Comparison of ENCODE assay signal across 8 cellular contexts in the genomic region with DNA sequence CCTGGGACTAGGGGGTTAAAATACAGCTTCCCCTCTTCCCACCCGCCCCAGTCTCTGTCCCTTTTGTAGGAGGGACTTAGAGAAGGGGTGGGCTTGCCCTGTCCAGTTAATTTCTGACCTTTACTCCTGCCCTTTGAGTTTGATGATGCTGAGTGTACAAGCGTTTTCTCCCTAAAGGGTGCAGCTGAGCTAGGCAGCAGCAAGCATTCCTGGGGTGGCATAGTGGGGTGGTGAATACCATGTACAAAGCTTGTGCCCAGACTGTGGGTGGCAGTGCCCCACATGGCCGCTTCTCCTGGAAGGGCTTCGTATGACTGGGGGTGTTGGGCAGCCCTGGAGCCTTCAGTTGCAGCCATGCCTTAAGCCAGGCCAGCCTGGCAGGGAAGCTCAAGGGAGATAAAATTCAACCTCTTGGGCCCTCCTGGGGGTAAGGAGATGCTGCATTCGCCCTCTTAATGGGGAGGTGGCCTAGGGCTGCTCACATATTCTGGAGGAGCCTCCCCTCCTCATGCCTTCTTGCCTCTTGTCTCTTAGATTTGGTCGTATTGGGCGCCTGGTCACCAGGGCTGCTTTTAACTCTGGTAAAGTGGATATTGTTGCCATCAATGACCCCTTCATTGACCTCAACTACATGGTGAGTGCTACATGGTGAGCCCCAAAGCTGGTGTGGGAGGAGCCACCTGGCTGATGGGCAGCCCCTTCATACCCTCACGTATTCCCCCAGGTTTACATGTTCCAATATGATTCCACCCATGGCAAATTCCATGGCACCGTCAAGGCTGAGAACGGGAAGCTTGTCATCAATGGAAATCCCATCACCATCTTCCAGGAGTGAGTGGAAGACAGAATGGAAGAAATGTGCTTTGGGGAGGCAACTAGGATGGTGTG. TPM values are rescaled to one million over a fixed set of nuclear protein-coding genes. Genes with fewer than 3 reads are reported as not detected.
DNase-seq lines count a peak whose midpoint lies in the region; ATAC-seq lines count a peak whose summit lies in the region.

No MANE protein-coding gene starts in this region.

- peaks cover 58% of the 10 kb centered on the region for H3K36me3 Mint-ChIP-seq in activated CD4-positive, alpha-beta T cell treated with anti-CD3 and anti-CD28 coated beads for 36 hours (ENCODE audit: low read depth)
- H3K36me3 Mint-ChIP-seq in activated T-cell treated with anti-CD3 and anti-CD28 coated beads, Interleukin-2, amount 50 U/mL, for 72 hours (ENCODE audit: insufficient read depth in 2 of 2): peaks cover 21 to 27% of the 10 kb centered on the region in 2 donors

- H3K27ac Mint-ChIP-seq in activated CD4-positive, alpha-beta T cell treated with anti-CD3 and anti-CD28 coated beads for 36 hours: peak overlapping the region; percentile 97
- H3K27ac Mint-ChIP-seq in activated T-cell treated with anti-CD3 and anti-CD28 coated beads, Interleukin-2, amount 50 U/mL, for 72 hours: peak overlapping the region; percentile 97

- CTCF ChIA-PET in activated CD4-positive, alpha-beta T cell treated with anti-CD3 and anti-CD28 coated beads for 36 hours (lab: Charles Lee): interaction anchor here (0.6 to 9.4 kb wide), 6 partner anchors 19 to 482 kb away, joined by 3 to 141 read pairs (median 3); partner anchors contain the start of gene IFFO1

- intact Hi-C loops in activated CD4-positive, alpha-beta T cell treated with anti-CD3 and anti-CD28 coated beads for 36 hours (cut with DNase I, micrococcal nuclease): loop anchor here in 1 of 2 experiments (5.0 to 10.0 kb wide), 2 partner anchors 214 to 1399 kb away; partner anchors contain the start of gene SLC2A3

- H3K4me1 Mint-ChIP-seq in activated CD4-positive, alpha-beta T cell treated with anti-CD3 and anti-CD28 coated beads for 36 hours: peaks cover 54% of the 10 kb centered on the region
- H3K4me1 Mint-ChIP-seq in activated T-cell treated with anti-CD3 and anti-CD28 coated beads, Interleukin-2, amount 50 U/mL, for 72 hours (ENCODE audit: low read depth): peaks cover 86% of the 10 kb centered on the region

- peak overlapping the region; percentile 98 for H3K4me3 Mint-ChIP-seq in activated CD4-positive, alpha-beta T cell treated with anti-CD3 and anti-CD28 coated beads for 36 hours
- peak overlapping the region; percentile 96 to 97 for H3K4me3 Mint-ChIP-seq in activated T-cell treated with anti-CD3 and anti-CD28 coated beads, Interleukin-2, amount 50 U/mL, for 72 hours

- peaks cover 3% of the 10 kb centered on the region for H3K9me3 ChIP-seq in iPS-18c (ENCODE audit: control insufficient read depth, insufficient read depth, low read length)
- no peaks in the 10 kb centered on the region for H3K9me3 ChIP-seq in subcutaneous abdominal adipose tissue (ENCODE audit: control insufficient read depth in 5 of 5, low read length in 5 of 5)

- POLR2A ChIA-PET in activated CD4-positive, alpha-beta T cell treated with anti-CD3 and anti-CD28 coated beads for 36 hours (lab: Charles Lee): interaction anchor here (0.6 to 3.2 kb wide), 9 partner anchors 18 to 418 kb away, joined by 3 to 45 read pairs (median 5); partner anchors contain the start of genes C12orf57, MRPL51, NOP2 and RNU7-1

- no peaks in the 10 kb centered on the region for H3K27me3 ChIP-seq in subcutaneous abdominal adipose tissue (ENCODE audit: control insufficient read depth in 5 of 5, insufficient read depth in 4 of 5, low read length in 5 of 5)

- peak overlapping the region; percentile 96 for H3K27ac ChIP-seq in subcutaneous abdominal adipose tissue (ENCODE audit: low read depth, low read length)

- no peak for ATAC-seq in activated CD4-positive, alpha-beta T cell treated with anti-CD3 and anti-CD28 coated beads for 36 hours
- ATAC-seq in activated T-cell treated with anti-CD3 and anti-CD28 coated beads, Interleukin-2, amount 50 U/mL, for 72 hours (replicated peaks in 1 of 2): no peak
- ATAC-seq in GM19467 (IDR thresholded peaks at IDR 0.05; ENCODE audit: unreplicated experiment): no peak

- no peaks in the 10 kb centered on the region for H3K27me3 Mint-ChIP-seq in activated CD4-positive, alpha-beta T cell treated with anti-CD3 and anti-CD28 coated beads for 36 hours
- no peaks in the 10 kb centered on the region for H3K27me3 Mint-ChIP-seq in activated T-cell treated with anti-CD3 and anti-CD28 coated beads, Interleukin-2, amount 50 U/mL, for 72 hours (ENCODE audit: low read depth)

- peaks cover 16 to 66% (median 58%) of the 10 kb centered on the region in 5 donors for H3K4me1 ChIP-seq in subcutaneous abdominal adipose tissue (ENCODE audit: control insufficient read depth in 5 of 5, insufficient read depth in 5 of 5, low read length in 5 of 5)

- H3K9ac ChIP-seq in subcutaneous abdominal adipose tissue (ENCODE audit: low read length in 5 of 5): peak overlapping the region in 4 of 5 donors; percentile 48 to 90 (median 88)

- peak overlapping the region; percentile 98 for H3K4me3 ChIP-seq in iPS-18c (ENCODE audit: insufficient read depth, low read depth, low read length)
- peak overlapping the region; percentile 70 to 90 (median 80) for H3K4me3 ChIP-seq in subcutaneous abdominal adipose tissue (ENCODE audit: low read depth in 1 of 5, low read length in 5 of 5)

- H3K9me3 Mint-ChIP-seq in activated CD4-positive, alpha-beta T cell treated with anti-CD3 and anti-CD28 coated beads for 36 hours (ENCODE audit: low read depth): no peaks in the 10 kb centered on the region
- H3K9me3 Mint-ChIP-seq in activated T-cell treated with anti-CD3 and anti-CD28 coated beads, Interleukin-2, amount 50 U/mL, for 72 hours: no peaks in the 10 kb centered on the region

- H3K36me3 ChIP-seq in subcutaneous abdominal adipose tissue (ENCODE audit: control insufficient read depth in 5 of 5, insufficient read depth in 5 of 5, low read length in 5 of 5): peaks cover 0 to 45% (median 43%) of the 10 kb centered on the region in 5 donors

- peak; percentile 23 for DNase-seq in activated CD4-positive, alpha-beta T cell treated with anti-CD3 and anti-CD28 coated beads for 36 hours
- no peak for DNase-seq in activated CD4-positive, alpha-beta T cell treated with anti-CD3 and anti-CD28 coated beads, Interleukin-2, amount 50 U/mL, for 4 hours
- no peak for DNase-seq in activated T-cell treated with anti-CD3 and anti-CD28 coated beads, Interleukin-2, amount 50 U/mL, for 72 hours
- DNase-seq in D341Med (ENCODE audit: low spot score) (no peak), germinal center (ENCODE audit: low spot score) (no peak)

RNA-seq across cellular contexts. Expression of gene GAPDH, which starts 1.9 kb away (rescaled TPM):
- 1,000 to 10,000 TPM; 7,289 to 9,770 TPM for total RNA-seq in activated CD4-positive, alpha-beta T cell treated with anti-CD3 and anti-CD28 coated beads for 36 hours
- total RNA-seq in activated T-cell treated with anti-CD3 and anti-CD28 coated beads, Interleukin-2, amount 50 U/mL, for 72 hours: 1,000 to 10,000 TPM; 4,101 to 4,234 TPM

RNA-seq across cellular contexts. Expression of gene IFFO1, which starts 19.6 kb away (rescaled TPM):
- total RNA-seq in activated CD4-positive, alpha-beta T cell treated with anti-CD3 and anti-CD28 coated beads for 36 hours: 1 to 10 TPM; 8.1 to 8.4 TPM
- total RNA-seq in activated T-cell treated with anti-CD3 and anti-CD28 coated beads, Interleukin-2, amount 50 U/mL, for 72 hours: 10 to 100 TPM; 14.2 to 17.0 TPM

RNA-seq across cellular contexts. Expression of gene NOP2, which starts 31.9 kb away (rescaled TPM):
- 10 to 100 TPM; 93.2 to 97.1 TPM for total RNA-seq in activated CD4-positive, alpha-beta T cell treated with anti-CD3 and anti-CD28 coated beads for 36 hours
- total RNA-seq in activated T-cell treated with anti-CD3 and anti-CD28 coated beads, Interleukin-2, amount 50 U/mL, for 72 hours: 10 to 100 TPM; 76.9 to 89.8 TPM

RNA-seq across cellular contexts. Expression of gene NCAPD2, which starts 42.3 kb away (rescaled TPM):
- total RNA-seq in activated CD4-positive, alpha-beta T cell treated with anti-CD3 and anti-CD28 coated beads for 36 hours: 100 to 1,000 TPM; 199 to 210 TPM
- 100 to 1,000 TPM; 156 to 168 TPM for total RNA-seq in activated T-cell treated with anti-CD3 and anti-CD28 coated beads, Interleukin-2, amount 50 U/mL, for 72 hours

RNA-seq across cellular contexts. Expression of gene MRPL51, which starts 43.1 kb away (rescaled TPM):
- total RNA-seq in activated CD4-positive, alpha-beta T cell treated with anti-CD3 and anti-CD28 coated beads for 36 hours: 100 to 1,000 TPM; 232 to 275 TPM
- total RNA-seq in activated T-cell treated with anti-CD3 and anti-CD28 coated beads, Interleukin-2, amount 50 U/mL, for 72 hours: 100 to 1,000 TPM; 170 to 179 TPM
